In the genomic region with DNA sequence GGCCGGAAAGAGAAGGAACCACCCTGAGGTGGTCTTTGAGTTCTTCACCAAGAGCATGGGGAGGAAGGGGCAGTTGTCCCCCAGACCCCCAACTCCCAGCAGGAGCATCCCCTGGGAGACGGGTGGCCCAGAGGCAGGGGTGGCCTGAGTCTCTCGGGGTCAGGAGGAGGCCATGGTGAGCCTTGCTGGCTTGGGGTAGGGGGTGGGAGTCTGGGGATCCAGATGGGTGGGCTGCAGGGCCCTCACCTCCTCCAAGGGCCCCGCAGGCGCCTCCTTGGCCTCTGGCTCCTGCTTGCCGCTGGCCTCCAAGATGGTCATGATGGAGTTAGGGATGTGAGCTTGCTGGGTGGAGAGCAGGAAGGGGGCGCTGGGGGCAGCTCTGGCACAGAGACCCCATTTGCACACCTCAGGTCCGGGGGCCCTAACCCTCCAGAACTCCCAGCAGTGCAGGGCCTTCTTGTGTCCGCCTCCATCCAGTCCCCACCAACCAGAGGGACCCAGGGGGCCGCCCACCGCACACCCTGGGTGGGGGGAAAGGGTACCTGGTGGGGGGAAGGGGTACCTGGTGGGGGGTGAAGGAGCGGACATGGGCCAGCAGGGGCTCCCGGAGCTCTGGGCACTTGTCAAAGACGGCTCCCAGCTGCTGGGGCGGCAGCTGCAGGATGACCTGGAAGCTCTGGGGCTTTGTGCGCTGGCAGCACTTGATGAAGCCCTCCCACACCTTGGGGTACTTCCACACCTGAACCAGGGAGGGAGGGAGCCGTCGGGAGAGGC, we compare ENCODE assay signal across 2 cellular contexts.
TF ChIP-seq lines count a peak whose summit lies in the region.

No MANE protein-coding gene starts in this region.

TF ChIP-seq in GM23338, 12 proteins besides CTCF, POLR2A, EP300 and RAD21:
- TF ChIP-seq EZH2 (IDR thresholded peaks at IDR 0.05; ENCODE audit: low read depth, unreplicated experiment), result no peak
- TF ChIP-seq EZH2phosphoT487 (IDR thresholded peaks at IDR 0.05; ENCODE audit: unreplicated experiment), result no peak
TF ChIP-seq in GM23338: peak in this region for 0.

TF ChIP-seq in WTC11, 78 proteins besides CTCF, POLR2A, EP300 and RAD21:
- no peak for TF ChIP-seq ZNF232 (CRISPR knock-in tag; IDR thresholded peaks at IDR 0.05)
- TF ChIP-seq, protein P1, sequence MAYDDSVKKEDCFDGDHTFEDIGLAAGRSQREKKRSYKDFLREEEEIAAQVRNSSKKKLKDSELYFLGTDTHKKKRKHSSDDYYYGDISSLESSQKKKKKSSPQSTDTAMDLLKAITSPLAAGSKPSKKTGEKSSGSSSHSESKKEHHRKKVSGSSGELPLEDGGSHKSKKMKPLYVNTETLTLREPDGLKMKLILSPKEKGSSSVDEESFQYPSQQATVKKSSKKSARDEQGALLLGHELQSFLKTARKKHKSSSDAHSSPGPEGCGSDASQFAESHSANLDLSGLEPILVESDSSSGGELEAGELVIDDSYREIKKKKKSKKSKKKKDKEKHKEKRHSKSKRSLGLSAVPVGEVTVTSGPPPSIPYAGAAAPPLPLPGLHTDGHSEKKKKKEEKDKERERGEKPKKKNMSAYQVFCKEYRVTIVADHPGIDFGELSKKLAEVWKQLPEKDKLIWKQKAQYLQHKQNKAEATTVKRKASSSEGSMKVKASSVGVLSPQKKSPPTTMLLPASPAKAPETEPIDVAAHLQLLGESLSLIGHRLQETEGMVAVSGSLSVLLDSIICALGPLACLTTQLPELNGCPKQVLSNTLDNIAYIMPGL (CRISPR knock-in tag; IDR thresholded peaks at IDR 0.05), result peak; percentile 43; the same call in 1 of the 2 replicates
- TF ChIP-seq, protein P2, sequence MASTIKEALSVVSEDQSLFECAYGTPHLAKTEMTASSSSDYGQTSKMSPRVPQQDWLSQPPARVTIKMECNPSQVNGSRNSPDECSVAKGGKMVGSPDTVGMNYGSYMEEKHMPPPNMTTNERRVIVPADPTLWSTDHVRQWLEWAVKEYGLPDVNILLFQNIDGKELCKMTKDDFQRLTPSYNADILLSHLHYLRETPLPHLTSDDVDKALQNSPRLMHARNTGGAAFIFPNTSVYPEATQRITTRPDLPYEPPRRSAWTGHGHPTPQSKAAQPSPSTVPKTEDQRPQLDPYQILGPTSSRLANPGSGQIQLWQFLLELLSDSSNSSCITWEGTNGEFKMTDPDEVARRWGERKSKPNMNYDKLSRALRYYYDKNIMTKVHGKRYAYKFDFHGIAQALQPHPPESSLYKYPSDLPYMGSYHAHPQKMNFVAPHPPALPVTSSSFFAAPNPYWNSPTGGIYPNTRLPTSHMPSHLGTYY (CRISPR knock-in tag; IDR thresholded peaks at IDR 0.05), result 0 out of 2 replicates have a peak, but pooled peaks have one; percentile 29
- TF ChIP-seq CREB1 (CRISPR knock-in tag; IDR thresholded peaks at IDR 0.05), result no peak
- TF ChIP-seq, protein P3, sequence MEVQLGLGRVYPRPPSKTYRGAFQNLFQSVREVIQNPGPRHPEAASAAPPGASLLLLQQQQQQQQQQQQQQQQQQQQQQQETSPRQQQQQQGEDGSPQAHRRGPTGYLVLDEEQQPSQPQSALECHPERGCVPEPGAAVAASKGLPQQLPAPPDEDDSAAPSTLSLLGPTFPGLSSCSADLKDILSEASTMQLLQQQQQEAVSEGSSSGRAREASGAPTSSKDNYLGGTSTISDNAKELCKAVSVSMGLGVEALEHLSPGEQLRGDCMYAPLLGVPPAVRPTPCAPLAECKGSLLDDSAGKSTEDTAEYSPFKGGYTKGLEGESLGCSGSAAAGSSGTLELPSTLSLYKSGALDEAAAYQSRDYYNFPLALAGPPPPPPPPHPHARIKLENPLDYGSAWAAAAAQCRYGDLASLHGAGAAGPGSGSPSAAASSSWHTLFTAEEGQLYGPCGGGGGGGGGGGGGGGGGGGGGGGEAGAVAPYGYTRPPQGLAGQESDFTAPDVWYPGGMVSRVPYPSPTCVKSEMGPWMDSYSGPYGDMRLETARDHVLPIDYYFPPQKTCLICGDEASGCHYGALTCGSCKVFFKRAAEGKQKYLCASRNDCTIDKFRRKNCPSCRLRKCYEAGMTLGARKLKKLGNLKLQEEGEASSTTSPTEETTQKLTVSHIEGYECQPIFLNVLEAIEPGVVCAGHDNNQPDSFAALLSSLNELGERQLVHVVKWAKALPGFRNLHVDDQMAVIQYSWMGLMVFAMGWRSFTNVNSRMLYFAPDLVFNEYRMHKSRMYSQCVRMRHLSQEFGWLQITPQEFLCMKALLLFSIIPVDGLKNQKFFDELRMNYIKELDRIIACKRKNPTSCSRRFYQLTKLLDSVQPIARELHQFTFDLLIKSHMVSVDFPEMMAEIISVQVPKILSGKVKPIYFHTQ (CRISPR knock-in tag; IDR thresholded peaks at IDR 0.05), result no peak
- TF ChIP-seq SMAD4 (CRISPR knock-in tag; IDR thresholded peaks at IDR 0.05), result no peak
- TF ChIP-seq ZNF423 (CRISPR knock-in tag; IDR thresholded peaks at IDR 0.05), result no peak
- TF ChIP-seq, protein P4, sequence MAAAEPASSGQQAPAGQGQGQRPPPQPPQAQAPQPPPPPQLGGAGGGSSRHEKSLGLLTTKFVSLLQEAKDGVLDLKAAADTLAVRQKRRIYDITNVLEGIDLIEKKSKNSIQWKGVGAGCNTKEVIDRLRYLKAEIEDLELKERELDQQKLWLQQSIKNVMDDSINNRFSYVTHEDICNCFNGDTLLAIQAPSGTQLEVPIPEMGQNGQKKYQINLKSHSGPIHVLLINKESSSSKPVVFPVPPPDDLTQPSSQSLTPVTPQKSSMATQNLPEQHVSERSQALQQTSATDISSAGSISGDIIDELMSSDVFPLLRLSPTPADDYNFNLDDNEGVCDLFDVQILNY (CRISPR knock-in tag; IDR thresholded peaks at IDR 0.05), result 0 out of 2 replicates have a peak, but pooled peaks have one; percentile 17
- no peak for TF ChIP-seq FOXJ3 (CRISPR knock-in tag; IDR thresholded peaks at IDR 0.05; ENCODE audit: borderline replicate concordance)
- TF ChIP-seq ZNF219 (CRISPR knock-in tag; IDR thresholded peaks at IDR 0.05; ENCODE audit: borderline replicate concordance), result no peak
- TF ChIP-seq NFE2L1 (CRISPR knock-in tag; IDR thresholded peaks at IDR 0.05), result 0 out of 2 replicates have a peak, but pooled peaks have one; percentile 15
- TF ChIP-seq, protein P5, sequence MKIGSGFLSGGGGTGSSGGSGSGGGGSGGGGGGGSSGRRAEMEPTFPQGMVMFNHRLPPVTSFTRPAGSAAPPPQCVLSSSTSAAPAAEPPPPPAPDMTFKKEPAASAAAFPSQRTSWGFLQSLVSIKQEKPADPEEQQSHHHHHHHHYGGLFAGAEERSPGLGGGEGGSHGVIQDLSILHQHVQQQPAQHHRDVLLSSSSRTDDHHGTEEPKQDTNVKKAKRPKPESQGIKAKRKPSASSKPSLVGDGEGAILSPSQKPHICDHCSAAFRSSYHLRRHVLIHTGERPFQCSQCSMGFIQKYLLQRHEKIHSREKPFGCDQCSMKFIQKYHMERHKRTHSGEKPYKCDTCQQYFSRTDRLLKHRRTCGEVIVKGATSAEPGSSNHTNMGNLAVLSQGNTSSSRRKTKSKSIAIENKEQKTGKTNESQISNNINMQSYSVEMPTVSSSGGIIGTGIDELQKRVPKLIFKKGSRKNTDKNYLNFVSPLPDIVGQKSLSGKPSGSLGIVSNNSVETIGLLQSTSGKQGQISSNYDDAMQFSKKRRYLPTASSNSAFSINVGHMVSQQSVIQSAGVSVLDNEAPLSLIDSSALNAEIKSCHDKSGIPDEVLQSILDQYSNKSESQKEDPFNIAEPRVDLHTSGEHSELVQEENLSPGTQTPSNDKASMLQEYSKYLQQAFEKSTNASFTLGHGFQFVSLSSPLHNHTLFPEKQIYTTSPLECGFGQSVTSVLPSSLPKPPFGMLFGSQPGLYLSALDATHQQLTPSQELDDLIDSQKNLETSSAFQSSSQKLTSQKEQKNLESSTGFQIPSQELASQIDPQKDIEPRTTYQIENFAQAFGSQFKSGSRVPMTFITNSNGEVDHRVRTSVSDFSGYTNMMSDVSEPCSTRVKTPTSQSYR (CRISPR knock-in tag; IDR thresholded peaks at IDR 0.05), result 0 out of 2 replicates have a peak, but pooled peaks have one; percentile 39
- TF ChIP-seq, protein P6, sequence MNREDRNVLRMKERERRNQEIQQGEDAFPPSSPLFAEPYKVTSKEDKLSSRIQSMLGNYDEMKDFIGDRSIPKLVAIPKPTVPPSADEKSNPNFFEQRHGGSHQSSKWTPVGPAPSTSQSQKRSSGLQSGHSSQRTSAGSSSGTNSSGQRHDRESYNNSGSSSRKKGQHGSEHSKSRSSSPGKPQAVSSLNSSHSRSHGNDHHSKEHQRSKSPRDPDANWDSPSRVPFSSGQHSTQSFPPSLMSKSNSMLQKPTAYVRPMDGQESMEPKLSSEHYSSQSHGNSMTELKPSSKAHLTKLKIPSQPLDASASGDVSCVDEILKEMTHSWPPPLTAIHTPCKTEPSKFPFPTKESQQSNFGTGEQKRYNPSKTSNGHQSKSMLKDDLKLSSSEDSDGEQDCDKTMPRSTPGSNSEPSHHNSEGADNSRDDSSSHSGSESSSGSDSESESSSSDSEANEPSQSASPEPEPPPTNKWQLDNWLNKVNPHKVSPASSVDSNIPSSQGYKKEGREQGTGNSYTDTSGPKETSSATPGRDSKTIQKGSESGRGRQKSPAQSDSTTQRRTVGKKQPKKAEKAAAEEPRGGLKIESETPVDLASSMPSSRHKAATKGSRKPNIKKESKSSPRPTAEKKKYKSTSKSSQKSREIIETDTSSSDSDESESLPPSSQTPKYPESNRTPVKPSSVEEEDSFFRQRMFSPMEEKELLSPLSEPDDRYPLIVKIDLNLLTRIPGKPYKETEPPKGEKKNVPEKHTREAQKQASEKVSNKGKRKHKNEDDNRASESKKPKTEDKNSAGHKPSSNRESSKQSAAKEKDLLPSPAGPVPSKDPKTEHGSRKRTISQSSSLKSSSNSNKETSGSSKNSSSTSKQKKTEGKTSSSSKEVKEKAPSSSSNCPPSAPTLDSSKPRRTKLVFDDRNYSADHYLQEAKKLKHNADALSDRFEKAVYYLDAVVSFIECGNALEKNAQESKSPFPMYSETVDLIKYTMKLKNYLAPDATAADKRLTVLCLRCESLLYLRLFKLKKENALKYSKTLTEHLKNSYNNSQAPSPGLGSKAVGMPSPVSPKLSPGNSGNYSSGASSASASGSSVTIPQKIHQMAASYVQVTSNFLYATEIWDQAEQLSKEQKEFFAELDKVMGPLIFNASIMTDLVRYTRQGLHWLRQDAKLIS (CRISPR knock-in tag; IDR thresholded peaks at IDR 0.05; ENCODE audit: borderline replicate concordance), result no peak
